9 cellular contexts compared by ENCODE assay signal in genomic region chr1:47527653-47528272, GRCh38.
DNase-seq lines count a peak whose midpoint lies in the region; ATAC-seq and TF ChIP-seq lines count a peak whose summit lies in the region.
"Had no signal": no experiment of that assay in that cellular context is flagged by ENCODE, and none has a peak within 500 bp of the region (broad histone marks: within the 10 kb centered on the region; RNA-seq: fewer than 3 reads in every experiment).

No MANE protein-coding gene starts in this region.

- H2AFZ ChIP-seq in OCI-LY7 (ENCODE audit: low read length) (no peak overlapping the region), fibroblast of lung (ENCODE audit: low read length) (no peak overlapping the region)

- H3K4me3 ChIP-seq in GM06990 (replicated peaks; ENCODE audit: low read depth, low read length) (no peak overlapping the region), OCI-LY7 (ENCODE audit: low read depth, low read length, poor library complexity, severe bottlenecking) (no peak overlapping the region), fibroblast of lung (replicated peaks in 1 of 4; ENCODE audit: control extremely low read depth in 1 of 4, insufficient read depth in 1 of 4, low read depth in 3 of 4, low read length in 4 of 4) (no peak overlapping the region)
- no peak overlapping the region for H3K4me3 ChIP-seq in effector memory CD4-positive, alpha-beta T cell (ENCODE audit: insufficient read depth, low read depth, low read length, poor library complexity, severe bottlenecking)
- H3K4me3 ChIP-seq: thoracic aorta had no signal

- no peak overlapping the region for H3K9ac ChIP-seq in fibroblast of lung (ENCODE audit: insufficient read depth, low read length)

- TF ChIP-seq CTCF in 22Rv1 (IDR thresholded peaks at IDR 0.05) (peak; percentile 64), GM06990 (IDR thresholded peaks at IDR 0.05; ENCODE audit: insufficient read depth, low read length, poor library complexity, severe bottlenecking) (peak; percentile 49), OCI-LY7 (conservative IDR thresholded peaks at IDR 0.05; ENCODE audit: low read length) (peak; percentile 69), fibroblast of lung (conservative IDR thresholded peaks at IDR 0.05 in 1 of 2, IDR thresholded peaks at IDR 0.05 in 1 of 2; ENCODE audit: low read depth in 1 of 2, low read length in 2 of 2) (peak; percentile 18 to 35)

- no peak overlapping the region for H3K27ac Mint-ChIP-seq in naive thymus-derived CD8-positive, alpha-beta T cell

- BruUV-seq in OCI-LY7 (replicated peaks; lab: Mats Ljungman, UMichigan) = no TSS peak

- no peak for DNase-seq in GM06990 (ENCODE audit: extremely low read depth, insufficient read length)
- DNase-seq in OCI-LY7 (ENCODE audit: low spot score) = no peak
- no peak for DNase-seq in fibroblast of lung (ENCODE audit: low read depth in 2 of 2)
- DNase-seq in effector memory CD4-positive, alpha-beta T cell = no peak
- DNase-seq in dedifferentiated amniotic fluid mesenchymal stem cell (ENCODE audit: extremely low spot score) = no peak
- no peak for DNase-seq in naive thymus-derived CD8-positive, alpha-beta T cell

- H3K9me3 Mint-ChIP-seq in naive thymus-derived CD8-positive, alpha-beta T cell = peaks cover 0 to 27% (median 21%) of the 10 kb centered on the region in 9 donors

- H3K27me3 ChIP-seq in GM06990 (replicated peaks; ENCODE audit: control insufficient read depth, insufficient read depth, low read length) (peaks cover under 1% of the 10 kb centered on the region; the same call in 1 of the 2 replicates), fibroblast of lung (ENCODE audit: control insufficient read depth, insufficient read depth, low read length) (no peaks in the 10 kb centered on the region)
- H3K27me3 ChIP-seq in effector memory CD4-positive, alpha-beta T cell (replicated peaks; ENCODE audit: control insufficient read depth, insufficient read depth, low read length, poor library complexity, severe bottlenecking) = no peaks in the 10 kb centered on the region

- H3K9me3 ChIP-seq in OCI-LY7 (ENCODE audit: low read length) (peaks cover 12% of the 10 kb centered on the region), fibroblast of lung (ENCODE audit: control insufficient read depth, insufficient read depth, low read depth, low read length) (no peaks in the 10 kb centered on the region)
- peaks cover 7% of the 10 kb centered on the region for H3K9me3 ChIP-seq in effector memory CD4-positive, alpha-beta T cell (ENCODE audit: control insufficient read depth, low read length)

- H3K27ac ChIP-seq in 22Rv1 = no peak overlapping the region
- H3K27ac ChIP-seq in OCI-LY7 (ENCODE audit: low read depth, low read length, poor library complexity, severe bottlenecking) = no peak overlapping the region
- H3K27ac ChIP-seq in fibroblast of lung (ENCODE audit: insufficient read depth, low read length) = no peak overlapping the region
- H3K27ac ChIP-seq in effector memory CD4-positive, alpha-beta T cell (ENCODE audit: insufficient read depth, low read length, poor library complexity, severe bottlenecking) = no peak overlapping the region
- H3K27ac ChIP-seq: thoracic aorta had no signal

- POLR2A ChIA-PET in OCI-LY7 (lab: Charles Lee) = no interaction called here
- POLR2A ChIA-PET in naive thymus-derived CD8-positive, alpha-beta T cell (lab: Charles Lee) = no interaction called here

- intact Hi-C loops in OCI-LY7 (cut with micrococcal nuclease; ENCODE audit: unreplicated experiment) = no loop called here

- no peaks in the 10 kb centered on the region for H4K20me1 ChIP-seq in OCI-LY7 (ENCODE audit: insufficient read depth, low read length)
- no peaks in the 10 kb centered on the region for H4K20me1 ChIP-seq in fibroblast of lung (ENCODE audit: control insufficient read depth, extremely low read depth, insufficient read depth, low read length)

- no peaks in the 10 kb centered on the region for H3K4me1 ChIP-seq in OCI-LY7 (ENCODE audit: insufficient read depth, low read length, poor library complexity, severe bottlenecking)
- no peaks in the 10 kb centered on the region for H3K4me1 ChIP-seq in fibroblast of lung (ENCODE audit: control insufficient read depth, extremely low read depth, insufficient read depth, low read length)
- H3K4me1 ChIP-seq in effector memory CD4-positive, alpha-beta T cell (ENCODE audit: control insufficient read depth, insufficient read depth, low read length, poor library complexity, severe bottlenecking) = no peaks in the 10 kb centered on the region

- peaks cover 28 to 69% (median 52%) of the 10 kb centered on the region in 5 donors for H3K27me3 Mint-ChIP-seq in naive thymus-derived CD8-positive, alpha-beta T cell

- no peak for ATAC-seq in naive thymus-derived CD8-positive, alpha-beta T cell
- ATAC-seq in HG03139 (IDR thresholded peaks at IDR 0.05; ENCODE audit: unreplicated experiment) = no peak

- peaks cover 0 to 18% (median 8%) of the 10 kb centered on the region in 3 donors for H3K36me3 Mint-ChIP-seq in naive thymus-derived CD8-positive, alpha-beta T cell

- no peaks in the 10 kb centered on the region for H3K79me2 ChIP-seq in OCI-LY7 (ENCODE audit: insufficient read depth, low read depth, low read length)
- no peaks in the 10 kb centered on the region for H3K79me2 ChIP-seq in fibroblast of lung (ENCODE audit: control insufficient read depth, insufficient read depth, low read length)

- H3K4me3 Mint-ChIP-seq in naive thymus-derived CD8-positive, alpha-beta T cell = no peak overlapping the region

- CTCF ChIA-PET in OCI-LY7 (lab: Charles Lee; ENCODE audit: unreplicated experiment) = no interaction called here

- H3K4me2 ChIP-seq in OCI-LY7 (ENCODE audit: low read length) (no peak overlapping the region), fibroblast of lung (ENCODE audit: extremely low read depth, insufficient read depth, low read length) (no peak overlapping the region)

- no peaks in the 10 kb centered on the region for H3K36me3 ChIP-seq in GM06990 (ENCODE audit: control insufficient read depth, insufficient read depth, low read length)
- no peaks in the 10 kb centered on the region for H3K36me3 ChIP-seq in OCI-LY7 (ENCODE audit: insufficient read depth, low read length)
- no peaks in the 10 kb centered on the region for H3K36me3 ChIP-seq in fibroblast of lung (ENCODE audit: control insufficient read depth, insufficient read depth, low read length)
- H3K36me3 ChIP-seq in effector memory CD4-positive, alpha-beta T cell (ENCODE audit: control insufficient read depth, insufficient read depth, low read length) = no peaks in the 10 kb centered on the region
- H3K36me3 ChIP-seq: thoracic aorta had no signal

- no peaks in the 10 kb centered on the region for H3K9me2 ChIP-seq in OCI-LY7 (ENCODE audit: insufficient read depth, low read length)

- H3K4me1 Mint-ChIP-seq in naive thymus-derived CD8-positive, alpha-beta T cell = peaks cover 0 to 4% (median under 1%) of the 10 kb centered on the region in 4 donors
